In the genomic region with DNA sequence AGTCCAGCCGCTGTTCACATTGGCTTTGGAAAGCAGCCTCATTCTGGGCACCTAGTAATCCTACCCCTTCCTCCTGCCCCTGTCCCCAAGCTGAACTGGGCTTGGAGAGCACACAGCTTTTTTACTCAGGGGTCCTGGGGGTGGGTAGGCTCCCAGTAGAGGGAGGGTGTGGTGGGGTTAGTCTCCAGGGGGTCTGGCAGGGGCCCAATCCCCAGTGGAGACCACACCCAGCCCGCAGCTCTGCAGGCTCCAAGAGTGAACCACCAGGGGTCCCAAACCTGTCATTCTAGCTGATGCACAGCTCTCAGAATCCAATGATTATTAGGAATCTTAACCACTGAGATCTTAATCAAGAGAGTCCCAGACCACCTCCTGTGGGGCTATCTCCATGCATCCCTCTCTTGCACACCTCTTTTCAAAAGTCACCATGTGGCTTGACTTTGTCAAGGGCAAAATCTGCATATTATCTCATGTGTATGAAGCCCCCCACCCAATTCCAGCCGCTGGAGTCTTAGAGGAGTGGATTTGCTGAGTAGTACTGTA, we compare ENCODE assay signal across 10 cellular contexts. TPM values are rescaled to one million over a fixed set of nuclear protein-coding genes. Genes with fewer than 3 reads are reported as not detected.
DNase-seq lines count a peak whose midpoint lies in the region; ATAC-seq and TF ChIP-seq lines count a peak whose summit lies in the region.
"Had no signal": no experiment of that assay in that cellular context is flagged by ENCODE, and none has a peak within 500 bp of the region (broad histone marks: within the 10 kb centered on the region; RNA-seq: fewer than 3 reads in every experiment).

No MANE protein-coding gene starts in this region.

- DNase-seq in EH (ENCODE audit: low read depth) (peak; percentile 42), NCI-H69 (lab: John Stamatoyannopoulos, UW) (peak; percentile 64), kidney epithelial cell (ENCODE audit: low read depth) (no peak), gastrocnemius medialis (peak; percentile 1 to 20), AG08395 (ENCODE audit: low spot score) (no peak)
- DNase-seq in stimulated activated naive CD4-positive, alpha-beta T cell treated with Interleukin-2 at 50 U/mL for 16 hours (lab: John Stamatoyannopoulos, UW), result no peak
- DNase-seq: activated CD4-positive, alpha-beta T cell treated with anti-CD3 and anti-CD28 coated beads for 4 hours; BE2C had no signal

- H3K4me1 ChIP-seq in gastrocnemius medialis, result peaks cover 33 to 47% of the 10 kb centered on the region in 2 donors
- H3K4me1 ChIP-seq: BE2C had no signal

- H3K27me3 ChIP-seq in kidney epithelial cell (ENCODE audit: control insufficient read depth, insufficient read depth, low read length), result no peaks in the 10 kb centered on the region
- H3K27me3 ChIP-seq in gastrocnemius medialis, result peaks cover 0 to 8% (median 3%) of the 10 kb centered on the region in 3 donors

- in situ Hi-C loops in gastrocnemius medialis (cut with MboI; ENCODE audit: low sequenced_read_pairs in 4 of 4), result loop anchor here in 3 of 4 donors (10.0 to 25.0 kb wide), 5 partner anchors 905 to 1420 kb away; a partner anchor contains a TSS

- no peaks in the 10 kb centered on the region for H3K9me3 ChIP-seq in gastrocnemius medialis
- H3K9me3 ChIP-seq: BE2C had no signal

- no peak for ATAC-seq in gastrocnemius medialis
- no peak for ATAC-seq in HG02642 (IDR thresholded peaks at IDR 0.05; ENCODE audit: poor library complexity, unreplicated experiment)
- ATAC-seq in HG03432 (IDR thresholded peaks at IDR 0.05; ENCODE audit: unreplicated experiment), result no peak

- H3K36me3 ChIP-seq in kidney epithelial cell (ENCODE audit: control insufficient read depth, insufficient read depth, low read length), result no peaks in the 10 kb centered on the region
- H3K36me3 ChIP-seq in gastrocnemius medialis, result no peaks in the 10 kb centered on the region
- H3K36me3 ChIP-seq: BE2C had no signal

- peak overlapping the region; percentile 78 for H3K4me3 ChIP-seq in kidney epithelial cell (ENCODE audit: low read depth, low read length)
- peak overlapping the region in 2 of 4 donors; percentile 67 to 73 for H3K4me3 ChIP-seq in gastrocnemius medialis

- peak; percentile 36 for TF ChIP-seq CTCF in kidney epithelial cell (IDR thresholded peaks at IDR 0.05; ENCODE audit: insufficient read depth, low read length, poor library complexity, severe bottlenecking)
- TF ChIP-seq CTCF in gastrocnemius medialis (IDR thresholded peaks at IDR 0.05 in 4 of 5, conservative IDR thresholded peaks at IDR 0.05 in 1 of 5), result no peak

- TF ChIP-seq POLR2A in gastrocnemius medialis (IDR thresholded peaks at IDR 0.05), result no peak

- H3K27ac ChIP-seq in gastrocnemius medialis, result peak overlapping the region; percentile 90 to 99 (median 95)

- intact Hi-C loops in gastrocnemius medialis (cut with DNase I; ENCODE audit: low total_unique reads), result loop anchor here (10.0 kb wide), 1 partner anchor 1442 kb away; no protein-coding TSS in a partner anchor

RNA-seq across cellular contexts. Expression of a gene that starts 2.7 kb away (rescaled TPM):
- total RNA-seq in kidney epithelial cell (11.4 and 17.3 TPM in 2 replicates), gastrocnemius medialis (1 to 10 TPM; 5.1 to 7.9 (median 6.4) TPM)

RNA-seq across cellular contexts. Expression of a gene that starts 8.2 kb away (rescaled TPM):
- total RNA-seq in kidney epithelial cell, result 29.1 and 30.9 TPM in 2 replicates
- 10 to 100 TPM; 24.6 to 61.2 (median 40.0) TPM for total RNA-seq in gastrocnemius medialis

RNA-seq across cellular contexts. Expression of a gene that starts 17.0 kb away (rescaled TPM):
- 46.5 and 53.7 TPM in 2 replicates for total RNA-seq in kidney epithelial cell
- total RNA-seq in gastrocnemius medialis, result 10 to 100 TPM; 18.9 to 30.3 (median 19.5) TPM

RNA-seq across cellular contexts. Expression of a gene that starts 17.5 kb away (rescaled TPM):
- not detected in 2 replicates for total RNA-seq in kidney epithelial cell
- total RNA-seq in gastrocnemius medialis, result 1 to 10 TPM in 3 of 4 donors, under 1 TPM in 1; 0.82 to 2.4 (median 1.7) TPM

RNA-seq across cellular contexts. Expression of a gene that starts 25.9 kb away (rescaled TPM):
- total RNA-seq in kidney epithelial cell, result 28.8 and 34.2 TPM in 2 replicates
- 10 to 100 TPM in 1 of 4 donors, 1 to 10 TPM in 3; 5.3 to 12.8 (median 8.6) TPM for total RNA-seq in gastrocnemius medialis

Comparison
In these comparisons a context has a peak if more than half of its experiments do, and no peak if none do; other contexts are left out.
1. DNase-seq: peak in EH (single experiment), NCI-H69 (single experiment) and gastrocnemius medialis (2 of 2); none in kidney epithelial cell (single experiment), AG08395 (single experiment) and stimulated activated naive CD4-positive, alpha-beta T cell treated with Interleukin-2 at 50 U/mL for 16 hours (single experiment).